ENCODE assay signal across 16 cellular contexts in the genomic region with DNA sequence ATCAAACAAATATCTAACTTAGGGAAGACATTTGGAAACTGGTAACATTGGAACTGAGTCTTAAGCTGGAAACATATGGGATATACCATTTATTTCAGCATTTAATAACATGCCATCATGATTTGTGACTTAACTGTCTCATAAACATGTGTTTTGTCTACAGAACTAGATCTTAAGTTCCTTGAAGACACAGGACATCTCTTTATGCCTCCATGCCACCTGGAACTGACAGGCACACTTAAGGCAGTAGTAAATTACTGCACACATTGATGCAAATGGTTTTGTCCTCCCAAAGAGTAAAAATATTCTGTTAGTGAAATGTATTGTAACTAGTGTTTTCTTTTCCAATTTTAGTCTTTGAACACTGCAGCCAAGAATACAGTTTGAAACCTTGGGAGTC.
"Had no signal": no experiment of that assay in that cellular context is flagged by ENCODE, and none has a peak within 500 bp of the region (broad histone marks: within the 10 kb centered on the region; RNA-seq: fewer than 3 reads in every experiment).

No MANE protein-coding gene starts in this region.

- H3K36me3 ChIP-seq: sigmoid colon, spleen, thoracic aorta had no signal

- DNase-seq: activated B cell treated with CpG ODN at 0.5 μM for 24 hours; activated CD4-positive, alpha-beta T cell treated with anti-CD3 and anti-CD28 coated beads, Interleukin-2, amount 10 ng/mL, durations not matched to agents 24 days and 14 days; activated naive CD4-positive, alpha-beta T cell; activated naive CD8-positive, alpha-beta T cell treated with anti-CD3 and anti-CD28 coated beads for 36 hours; caudate nucleus; effector memory CD8-positive, alpha-beta T cell; mesenchymal stem cell; mucosa of descending colon; naive B cell; nucleus accumbens; sigmoid colon; spleen; stimulated activated naive B cell treated with anti-CD40 and anti-IgM and Interleukin-4, amounts not matched to agents 10 μg/mL and 1 μg/mL and 100 μg/mL, for 72 hours; T-helper 9 cell had no signal

- H3K36me3 Mint-ChIP-seq: brain, naive B cell had no signal

- H3K9me3 ChIP-seq: mucosa of descending colon, sigmoid colon, spleen, thoracic aorta had no signal

- H3K27me3 ChIP-seq: sigmoid colon, spleen had no signal

- H3K4me3 ChIP-seq: mucosa of descending colon, sigmoid colon, spleen had no signal

- H3K27ac Mint-ChIP-seq: activated CD4-positive, alpha-beta T cell treated with anti-CD3 and anti-CD28 coated beads, Interleukin-2, amount 10 ng/mL, durations not matched to agents 24 days and 14 days; stimulated activated naive B cell treated with anti-CD40 and anti-IgM and Interleukin-4, amounts not matched to agents 10 μg/mL and 1 μg/mL and 100 μg/mL, for 72 hours had no signal

- H3K27me3 Mint-ChIP-seq: activated B cell treated with CpG ODN at 0.5 μM for 24 hours; activated naive CD8-positive, alpha-beta T cell treated with anti-CD3 and anti-CD28 coated beads for 36 hours; stimulated activated naive B cell treated with anti-CD40 and anti-IgM and Interleukin-4, amounts not matched to agents 10 μg/mL and 1 μg/mL and 100 μg/mL, for 72 hours had no signal

- H3K27ac ChIP-seq: sigmoid colon, thoracic aorta had no signal

- H3K4me3 Mint-ChIP-seq: stimulated activated naive B cell treated with anti-CD40 and anti-IgM and Interleukin-4, amounts not matched to agents 10 μg/mL and 1 μg/mL and 100 μg/mL, for 72 hours had no signal

- ATAC-seq: effector memory CD8-positive, alpha-beta T cell; mucosa of descending colon; stimulated activated naive B cell treated with anti-CD40 and anti-IgM and Interleukin-4, amounts not matched to agents 10 μg/mL and 1 μg/mL and 100 μg/mL, for 72 hours had no signal

- H3K9me3 Mint-ChIP-seq: activated B cell treated with CpG ODN at 0.5 μM for 24 hours; activated CD4-positive, alpha-beta T cell treated with anti-CD3 and anti-CD28 coated beads, Interleukin-2, amount 10 ng/mL, durations not matched to agents 24 days and 14 days; activated naive CD8-positive, alpha-beta T cell treated with anti-CD3 and anti-CD28 coated beads for 36 hours; brain; effector memory CD8-positive, alpha-beta T cell; naive B cell; stimulated activated naive B cell treated with anti-CD40 and anti-IgM and Interleukin-4, amounts not matched to agents 10 μg/mL and 1 μg/mL and 100 μg/mL, for 72 hours had no signal
